In the genomic region with DNA sequence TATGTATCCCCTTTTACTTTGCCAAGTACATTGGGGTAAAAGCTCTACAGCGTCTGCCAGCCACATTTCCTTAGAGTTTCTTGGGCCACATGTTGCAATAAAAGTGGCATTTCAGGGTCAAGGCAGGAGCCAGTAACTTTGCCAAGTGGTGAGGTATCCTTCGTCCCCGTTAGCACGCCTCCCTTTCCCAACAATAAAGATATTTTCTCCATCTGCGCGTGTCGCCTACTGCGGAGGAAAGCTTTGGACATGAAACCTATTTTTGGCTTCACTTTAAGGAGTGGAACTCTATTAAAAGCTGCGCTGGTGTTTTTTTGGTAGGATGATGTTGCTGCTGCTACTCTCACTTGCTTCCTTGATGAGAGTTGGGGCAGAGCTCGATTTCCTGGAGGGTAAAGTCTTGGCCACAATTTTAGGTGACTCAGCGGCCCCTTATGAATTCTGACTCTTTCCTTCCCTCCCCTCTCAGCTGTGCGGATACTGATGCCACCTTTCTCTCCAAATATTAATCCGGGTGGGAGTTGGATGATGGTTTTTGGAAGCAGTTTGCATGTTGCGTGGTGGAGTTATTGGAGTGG, we compare ENCODE assay signal across 8 cellular contexts. TPM values are rescaled to one million over a fixed set of nuclear protein-coding genes. Genes with fewer than 3 reads are reported as not detected.
DNase-seq lines count a peak whose midpoint lies in the region; ATAC-seq and TF ChIP-seq lines count a peak whose summit lies in the region.

No MANE protein-coding gene starts in this region.

- TF ChIP-seq CTCF in cardiac fibroblast (IDR thresholded peaks at IDR 0.05; ENCODE audit: low read depth, low read length) = no peak

- peak; percentile 7 for ATAC-seq in HG03135 (IDR thresholded peaks at IDR 0.05; ENCODE audit: unreplicated experiment)
- ATAC-seq in left lobe of liver = peak; percentile 44

- peak overlapping the region; percentile 79 to 86 for H3K4me3 ChIP-seq in cardiac fibroblast (replicated peaks in 1 of 2; ENCODE audit: low read depth in 2 of 2, low read length in 2 of 2)

- DNase-seq in NCI-H345 treated with DMSO at 0.1 percent for 48 hours (lab: John Stamatoyannopoulos, UW; ENCODE audit: unreplicated experiment) = peak; percentile 36
- no peak for DNase-seq in NCI-H345 (lab: John Stamatoyannopoulos, UW)
- peak in 3 of 5 experiments; percentile 13 to 60 (median 48) for DNase-seq in T-helper 2 cell
- DNase-seq in cardiac fibroblast (ENCODE audit: low read depth in 2 of 2) = peak in 1 of 2 donors; percentile 78
- DNase-seq in left lobe of liver (ENCODE audit: low spot score) = no peak
- DNase-seq in stimulated activated CD8-positive, alpha-beta memory T cell treated with anti-CD3 and anti-CD28 coated beads, Interleukin-2, amount 100 ng/mL, for 1 hour (ENCODE audit: low read depth in 2 of 2) = peak; percentile 1 to 10
- DNase-seq in COLO829 (ENCODE audit: low spot score) = no peak

RNA-seq across cellular contexts. Expression of gene CCDC91, which starts 0.9 kb away (rescaled TPM):
- total RNA-seq in left lobe of liver = 11.9 TPM

Comparison
In these comparisons a context has a peak if more than half of its experiments do, and no peak if none do; other contexts are left out.
1. DNase-seq: peak in NCI-H345 treated with DMSO at 0.1 percent for 48 hours (single experiment), T-helper 2 cell (3 of 5) and stimulated activated CD8-positive, alpha-beta memory T cell treated with anti-CD3 and anti-CD28 coated beads, Interleukin-2, amount 100 ng/mL, for 1 hour (2 of 2); none in NCI-H345 (single experiment), left lobe of liver (single experiment) and COLO829 (single experiment).